Comparison of ENCODE assay signal across 17 cellular contexts in genomic region chr11:114785820-114786219, GRCh38.
DNase-seq lines count a peak whose midpoint lies in the region; ATAC-seq and TF ChIP-seq lines count a peak whose summit lies in the region.
"Had no signal": no experiment of that assay in that cellular context is flagged by ENCODE, and none has a peak within 500 bp of the region (broad histone marks: within the 10 kb centered on the region; RNA-seq: fewer than 3 reads in every experiment).

No MANE protein-coding gene starts in this region.

- ATAC-seq in HG03159 (IDR thresholded peaks at IDR 0.05; ENCODE audit: unreplicated experiment), result no peak
- ATAC-seq: T-cell had no signal

- peak; percentile 45 for DNase-seq in NCI-H1436 (lab: John Stamatoyannopoulos, UW)
- no peak for DNase-seq in NCI-H1436 treated with DMSO at 0.1 percent for 48 hours (lab: John Stamatoyannopoulos, UW)
- DNase-seq in NCI-H1092 (lab: John Stamatoyannopoulos, UW), result peak; percentile 28
- peak; percentile 80 for DNase-seq in NCI-H2171 treated with DMSO at 0.1 percent for 48 hours (lab: John Stamatoyannopoulos, UW)
- peak; percentile 56 for DNase-seq in NCI-H82 treated with DMSO at 0.1 percent for 48 hours (lab: John Stamatoyannopoulos, UW; ENCODE audit: unreplicated experiment)
- DNase-seq in suprapubic skin (ENCODE audit: low spot score in 2 of 2), result no peak
- no peak for DNase-seq in activated CD8-positive, alpha-beta memory T cell treated with anti-CD3 and anti-CD28 coated beads, Interleukin-2, amount 50 U/mL, for 48 hours
- DNase-seq: CD8-positive, alpha-beta memory T cell; DMS153; NCI-H1048; Right ventricle myocardium superior; SK-N-SH; T-cell; T-helper 9 cell had no signal

- no peak overlapping the region for H3K4me3 ChIP-seq in suprapubic skin
- H3K4me3 ChIP-seq: BLaER1 treated with 17β-estradiol and CSF1 and Interleukin-3, amounts not matched to agents 10 nM and 100 nM had no signal

- 91% methylated on average over 4 of the region's 4 CpGs for WGBS in suprapubic skin

- H3K27me3 ChIP-seq in suprapubic skin, result peaks cover 9% of the 10 kb centered on the region
- H3K27me3 ChIP-seq: BLaER1 treated with 17β-estradiol and CSF1 and Interleukin-3, amounts not matched to agents 10 nM and 100 nM had no signal

- H3K36me3 ChIP-seq in suprapubic skin, result no peaks in the 10 kb centered on the region
- H3K36me3 ChIP-seq: BLaER1 treated with 17β-estradiol and CSF1 and Interleukin-3, amounts not matched to agents 10 nM and 100 nM had no signal

- no peak for TF ChIP-seq EP300 in suprapubic skin (IDR thresholded peaks at IDR 0.05)

- no peak for TF ChIP-seq POLR2A in suprapubic skin (IDR thresholded peaks at IDR 0.05)

- H3K27ac ChIP-seq in suprapubic skin, result no peak overlapping the region
- H3K27ac ChIP-seq: BLaER1 treated with 17β-estradiol and CSF1 and Interleukin-3, amounts not matched to agents 10 nM and 100 nM; KMS-11 had no signal

- no peak for TF ChIP-seq CTCF in suprapubic skin (IDR thresholded peaks at IDR 0.05)

- H3K4me1 ChIP-seq in suprapubic skin, result no peaks in the 10 kb centered on the region

- no peaks in the 10 kb centered on the region for H3K9me3 ChIP-seq in suprapubic skin
- H3K9me3 ChIP-seq: BLaER1 treated with 17β-estradiol and CSF1 and Interleukin-3, amounts not matched to agents 10 nM and 100 nM; SK-N-SH had no signal

Comparison
In these comparisons a context has a peak if more than half of its experiments do, and no peak if none do; other contexts are left out.
1. DNase-seq: peak in NCI-H1436 (single experiment), NCI-H1092 (single experiment), NCI-H2171 treated with DMSO at 0.1 percent for 48 hours (single experiment) and NCI-H82 treated with DMSO at 0.1 percent for 48 hours (single experiment); none in NCI-H1436 treated with DMSO at 0.1 percent for 48 hours (single experiment), suprapubic skin (0 of 2) and activated CD8-positive, alpha-beta memory T cell treated with anti-CD3 and anti-CD28 coated beads, Interleukin-2, amount 50 U/mL, for 48 hours (single experiment).